1 cellular context compared by ENCODE assay signal in the genomic region with DNA sequence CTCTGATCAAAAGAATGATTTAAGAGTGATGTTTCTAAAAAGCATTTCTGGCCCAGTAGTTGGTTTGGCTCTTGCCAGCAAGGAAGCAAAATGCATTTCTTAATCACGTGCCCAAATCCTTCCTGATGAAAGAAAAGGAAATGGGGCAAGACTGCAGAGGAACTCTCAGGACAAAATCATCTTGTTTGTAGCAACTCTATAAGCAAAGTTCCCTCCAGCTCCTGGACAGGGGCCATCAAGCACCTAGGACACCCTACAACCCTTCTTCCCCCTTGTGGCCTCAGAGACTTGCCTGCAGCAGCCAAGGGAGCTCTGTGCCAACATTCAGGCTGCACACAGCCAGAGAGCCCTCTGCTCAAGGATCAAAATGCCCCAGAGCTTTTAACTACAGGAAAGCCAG.
A peak's percentile ranks its signal among the peaks of the same experiment; 100 is the strongest.
TF ChIP-seq lines count a peak whose summit lies in the region.

No MANE protein-coding gene starts in this region.

TF ChIP-seq in IMR-90, 13 proteins besides CTCF, POLR2A, EP300 and RAD21 (continued from another document):
- TF ChIP-seq, protein P1, sequence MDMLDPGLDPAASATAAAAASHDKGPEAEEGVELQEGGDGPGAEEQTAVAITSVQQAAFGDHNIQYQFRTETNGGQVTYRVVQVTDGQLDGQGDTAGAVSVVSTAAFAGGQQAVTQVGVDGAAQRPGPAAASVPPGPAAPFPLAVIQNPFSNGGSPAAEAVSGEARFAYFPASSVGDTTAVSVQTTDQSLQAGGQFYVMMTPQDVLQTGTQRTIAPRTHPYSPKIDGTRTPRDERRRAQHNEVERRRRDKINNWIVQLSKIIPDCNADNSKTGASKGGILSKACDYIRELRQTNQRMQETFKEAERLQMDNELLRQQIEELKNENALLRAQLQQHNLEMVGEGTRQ (IDR thresholded peaks at IDR 0.05; ENCODE audit: low read depth, low read length): peak; percentile 80
- TF ChIP-seq BHLHE40 (IDR thresholded peaks at IDR 0.05; ENCODE audit: low read depth, low read length) (peak; percentile 75), RFX5 (IDR thresholded peaks at IDR 0.05; ENCODE audit: low read depth, low read length) (no peak)
